Comparison of ENCODE assay signal across 24 cellular contexts in the genomic region with DNA sequence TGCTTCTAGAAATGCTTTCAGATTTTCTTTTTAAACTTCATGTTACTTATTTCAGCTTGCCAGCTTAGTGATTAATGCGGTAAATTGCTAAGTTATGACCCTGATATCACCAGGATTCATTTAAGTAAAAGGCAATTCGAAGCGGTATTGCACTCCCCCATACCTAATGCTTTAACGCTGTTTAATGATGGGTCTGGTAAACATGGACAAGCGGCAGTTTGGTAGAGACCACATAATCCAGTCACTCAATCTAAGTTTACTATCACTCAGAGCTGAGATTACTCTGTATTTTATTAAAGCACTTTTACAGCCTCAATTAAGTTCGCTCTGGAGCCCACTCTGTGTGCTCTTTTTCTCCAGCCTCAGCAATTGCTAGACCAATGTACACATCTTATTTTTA.
"Had no signal": no experiment of that assay in that cellular context is flagged by ENCODE, and none has a peak within 500 bp of the region (broad histone marks: within the 10 kb centered on the region; RNA-seq: fewer than 3 reads in every experiment).

No MANE protein-coding gene starts in this region.

- DNase-seq: naive thymus-derived CD4-positive, alpha-beta T cell; natural killer cell; occipital lobe; ovary; posterior cingulate gyrus; right cardiac atrium; right lobe of liver; sigmoid colon; small intestine; spleen; stimulated activated CD4-positive, alpha-beta T cell treated with anti-CD3 and anti-CD28 coated beads, Interleukin-12 subunit alpha, Interleukin-12 subunit beta, amount 100 ng/mL, for 4 hours; stimulated activated CD4-positive, alpha-beta T cell treated with anti-CD3 and anti-CD28 coated beads, Interleukin-1b, Interleukin-23, amount 100 ng/mL, for 48 hours; stimulated activated CD4-positive, alpha-beta T cell treated with anti-CD3 and anti-CD28 coated beads, Interleukin-4, amount 100 ng/mL, for 1 hour; stimulated activated CD4-positive, alpha-beta T cell treated with anti-CD3 and anti-CD28 coated beads, Interleukin-4, amount 100 ng/mL, for 4 hours; stimulated activated CD8-positive, alpha-beta memory T cell treated with anti-CD3 and anti-CD28 coated beads, Interleukin-4, amount 100 ng/mL, for 48 hours; stimulated activated naive CD4-positive, alpha-beta T cell; stimulated activated naive CD8-positive, alpha-beta T cell treated with anti-CD3 and anti-CD28 coated beads, Interleukin-15, amount 100 ng/mL, for 72 hours; stimulated activated naive CD8-positive, alpha-beta T cell treated with anti-CD3 and anti-CD28 coated beads, Interleukin-15, Interleukin-2, amounts not matched to agents 100 U/mL and 50 U/mL, for 24 hours; substantia nigra; testis; tibial artery; transverse colon; upper lobe of right lung; uterus had no signal
